ENCODE assay signal across 2 cellular contexts in the genomic region with DNA sequence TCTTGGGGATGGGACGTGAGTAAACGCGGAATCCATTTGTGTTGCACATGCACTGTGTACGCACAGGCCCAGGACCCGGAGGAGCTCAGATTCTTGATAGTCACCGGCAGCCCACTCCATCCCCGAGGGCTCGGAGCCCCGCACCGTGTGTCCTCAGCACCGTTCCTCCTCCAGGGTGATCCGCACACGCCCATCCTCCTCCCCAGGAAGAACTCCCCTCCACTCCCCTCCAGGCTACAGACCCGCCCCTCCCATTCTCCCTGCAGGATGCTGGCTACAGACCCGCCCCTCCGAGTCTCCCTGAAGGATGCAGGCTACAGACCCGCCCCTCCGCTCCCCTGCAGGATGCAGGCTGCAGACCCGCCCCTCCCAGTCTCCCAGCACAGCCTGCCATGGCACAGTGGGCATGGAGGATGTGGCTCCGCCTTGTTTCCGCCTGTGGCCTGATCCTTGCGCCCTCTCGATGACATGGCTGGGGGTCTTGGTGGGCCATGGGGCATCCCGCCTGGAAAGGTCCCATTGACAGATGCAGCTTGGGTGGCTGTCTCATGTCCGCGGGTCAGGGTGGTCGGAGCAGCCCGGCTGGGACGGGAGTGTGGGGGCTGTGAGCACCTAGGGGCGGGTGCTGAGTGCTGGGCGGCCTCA.
TF ChIP-seq lines count a peak whose summit lies in the region.

No MANE protein-coding gene starts in this region.

TF ChIP-seq in HCT116, 20 proteins besides CTCF, POLR2A, EP300 and RAD21:
- TF ChIP-seq YY1 (IDR thresholded peaks at IDR 0.05; ENCODE audit: extremely low read depth, insufficient replicate concordance, low read depth, low read length) (no peak), ZFX (IDR thresholded peaks at IDR 0.05) (no peak), SP1 (IDR thresholded peaks at IDR 0.05; ENCODE audit: low read depth) (no peak), FOSL1 (IDR thresholded peaks at IDR 0.05; ENCODE audit: low read depth) (no peak), JUND (IDR thresholded peaks at IDR 0.05) (no peak), SIN3A (IDR thresholded peaks at IDR 0.05; ENCODE audit: low read depth) (no peak), EZH2phosphoT487 (IDR thresholded peaks at IDR 0.05; ENCODE audit: borderline replicate concordance) (no peak), TCF7L2 (IDR thresholded peaks at IDR 0.05; ENCODE audit: borderline replicate concordance, extremely low read depth, insufficient read depth, insufficient read length) (no peak), CBX3 (IDR thresholded peaks at IDR 0.05; ENCODE audit: low read depth) (no peak), EZH2 (IDR thresholded peaks at IDR 0.05) (no peak)
- TF ChIP-seq, protein P1, sequence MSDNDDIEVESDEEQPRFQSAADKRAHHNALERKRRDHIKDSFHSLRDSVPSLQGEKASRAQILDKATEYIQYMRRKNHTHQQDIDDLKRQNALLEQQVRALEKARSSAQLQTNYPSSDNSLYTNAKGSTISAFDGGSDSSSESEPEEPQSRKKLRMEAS (IDR thresholded peaks at IDR 0.05) = no peak
- TF ChIP-seq, protein P2, sequence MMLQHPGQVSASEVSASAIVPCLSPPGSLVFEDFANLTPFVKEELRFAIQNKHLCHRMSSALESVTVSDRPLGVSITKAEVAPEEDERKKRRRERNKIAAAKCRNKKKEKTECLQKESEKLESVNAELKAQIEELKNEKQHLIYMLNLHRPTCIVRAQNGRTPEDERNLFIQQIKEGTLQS (IDR thresholded peaks at IDR 0.05) = no peak
- TF ChIP-seq, protein P3, sequence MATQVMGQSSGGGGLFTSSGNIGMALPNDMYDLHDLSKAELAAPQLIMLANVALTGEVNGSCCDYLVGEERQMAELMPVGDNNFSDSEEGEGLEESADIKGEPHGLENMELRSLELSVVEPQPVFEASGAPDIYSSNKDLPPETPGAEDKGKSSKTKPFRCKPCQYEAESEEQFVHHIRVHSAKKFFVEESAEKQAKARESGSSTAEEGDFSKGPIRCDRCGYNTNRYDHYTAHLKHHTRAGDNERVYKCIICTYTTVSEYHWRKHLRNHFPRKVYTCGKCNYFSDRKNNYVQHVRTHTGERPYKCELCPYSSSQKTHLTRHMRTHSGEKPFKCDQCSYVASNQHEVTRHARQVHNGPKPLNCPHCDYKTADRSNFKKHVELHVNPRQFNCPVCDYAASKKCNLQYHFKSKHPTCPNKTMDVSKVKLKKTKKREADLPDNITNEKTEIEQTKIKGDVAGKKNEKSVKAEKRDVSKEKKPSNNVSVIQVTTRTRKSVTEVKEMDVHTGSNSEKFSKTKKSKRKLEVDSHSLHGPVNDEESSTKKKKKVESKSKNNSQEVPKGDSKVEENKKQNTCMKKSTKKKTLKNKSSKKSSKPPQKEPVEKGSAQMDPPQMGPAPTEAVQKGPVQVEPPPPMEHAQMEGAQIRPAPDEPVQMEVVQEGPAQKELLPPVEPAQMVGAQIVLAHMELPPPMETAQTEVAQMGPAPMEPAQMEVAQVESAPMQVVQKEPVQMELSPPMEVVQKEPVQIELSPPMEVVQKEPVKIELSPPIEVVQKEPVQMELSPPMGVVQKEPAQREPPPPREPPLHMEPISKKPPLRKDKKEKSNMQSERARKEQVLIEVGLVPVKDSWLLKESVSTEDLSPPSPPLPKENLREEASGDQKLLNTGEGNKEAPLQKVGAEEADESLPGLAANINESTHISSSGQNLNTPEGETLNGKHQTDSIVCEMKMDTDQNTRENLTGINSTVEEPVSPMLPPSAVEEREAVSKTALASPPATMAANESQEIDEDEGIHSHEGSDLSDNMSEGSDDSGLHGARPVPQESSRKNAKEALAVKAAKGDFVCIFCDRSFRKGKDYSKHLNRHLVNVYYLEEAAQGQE (IDR thresholded peaks at IDR 0.05; ENCODE audit: low read depth) = no peak

TF ChIP-seq in SK-N-SH treated with all-trans-retinoic acid at 6 μM for 48 hours, 23 proteins besides CTCF, POLR2A, EP300 and RAD21:
- TF ChIP-seq BACH2 (CRISPR knock-in tag; IDR thresholded peaks at IDR 0.05; ENCODE audit: borderline replicate concordance) = no peak
- TF ChIP-seq PPARA (CRISPR knock-in tag; IDR thresholded peaks at IDR 0.05; ENCODE audit: borderline replicate concordance) = no peak
- no peak for TF ChIP-seq ARNTL (CRISPR knock-in tag; IDR thresholded peaks at IDR 0.05; ENCODE audit: borderline replicate concordance, low read depth)
- TF ChIP-seq GLIS3 (CRISPR knock-in tag; IDR thresholded peaks at IDR 0.05) = no peak
- no peak for TF ChIP-seq CSDC2 (CRISPR knock-in tag; IDR thresholded peaks at IDR 0.05)
- TF ChIP-seq, protein P4, sequence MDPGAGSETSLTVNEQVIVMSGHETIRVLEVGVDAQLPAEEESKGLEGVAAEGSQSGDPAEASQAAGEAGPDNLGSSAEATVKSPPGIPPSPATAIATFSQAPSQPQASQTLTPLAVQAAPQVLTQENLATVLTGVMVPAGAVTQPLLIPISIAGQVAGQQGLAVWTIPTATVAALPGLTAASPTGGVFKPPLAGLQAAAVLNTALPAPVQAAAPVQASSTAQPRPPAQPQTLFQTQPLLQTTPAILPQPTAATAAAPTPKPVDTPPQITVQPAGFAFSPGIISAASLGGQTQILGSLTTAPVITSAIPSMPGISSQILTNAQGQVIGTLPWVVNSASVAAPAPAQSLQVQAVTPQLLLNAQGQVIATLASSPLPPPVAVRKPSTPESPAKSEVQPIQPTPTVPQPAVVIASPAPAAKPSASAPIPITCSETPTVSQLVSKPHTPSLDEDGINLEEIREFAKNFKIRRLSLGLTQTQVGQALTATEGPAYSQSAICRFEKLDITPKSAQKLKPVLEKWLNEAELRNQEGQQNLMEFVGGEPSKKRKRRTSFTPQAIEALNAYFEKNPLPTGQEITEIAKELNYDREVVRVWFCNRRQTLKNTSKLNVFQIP (CRISPR knock-in tag; IDR thresholded peaks at IDR 0.05; ENCODE audit: borderline replicate concordance, low read depth) = no peak
- TF ChIP-seq ZFP3 (CRISPR knock-in tag; IDR thresholded peaks at IDR 0.05) = no peak
- TF ChIP-seq OSR1 (CRISPR knock-in tag; IDR thresholded peaks at IDR 0.05) = no peak
- TF ChIP-seq ZC3H10 (CRISPR knock-in tag; IDR thresholded peaks at IDR 0.05) = no peak
- TF ChIP-seq, protein P5, sequence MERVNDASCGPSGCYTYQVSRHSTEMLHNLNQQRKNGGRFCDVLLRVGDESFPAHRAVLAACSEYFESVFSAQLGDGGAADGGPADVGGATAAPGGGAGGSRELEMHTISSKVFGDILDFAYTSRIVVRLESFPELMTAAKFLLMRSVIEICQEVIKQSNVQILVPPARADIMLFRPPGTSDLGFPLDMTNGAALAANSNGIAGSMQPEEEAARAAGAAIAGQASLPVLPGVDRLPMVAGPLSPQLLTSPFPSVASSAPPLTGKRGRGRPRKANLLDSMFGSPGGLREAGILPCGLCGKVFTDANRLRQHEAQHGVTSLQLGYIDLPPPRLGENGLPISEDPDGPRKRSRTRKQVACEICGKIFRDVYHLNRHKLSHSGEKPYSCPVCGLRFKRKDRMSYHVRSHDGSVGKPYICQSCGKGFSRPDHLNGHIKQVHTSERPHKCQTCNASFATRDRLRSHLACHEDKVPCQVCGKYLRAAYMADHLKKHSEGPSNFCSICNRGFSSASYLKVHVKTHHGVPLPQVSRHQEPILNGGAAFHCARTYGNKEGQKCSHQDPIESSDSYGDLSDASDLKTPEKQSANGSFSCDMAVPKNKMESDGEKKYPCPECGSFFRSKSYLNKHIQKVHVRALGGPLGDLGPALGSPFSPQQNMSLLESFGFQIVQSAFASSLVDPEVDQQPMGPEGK (CRISPR knock-in tag; IDR thresholded peaks at IDR 0.05; ENCODE audit: borderline replicate concordance) = no peak
- no peak for TF ChIP-seq TOX (CRISPR knock-in tag; IDR thresholded peaks at IDR 0.05; ENCODE audit: borderline replicate concordance)
- TF ChIP-seq ZNF8 (CRISPR knock-in tag; IDR thresholded peaks at IDR 0.05) = no peak
- TF ChIP-seq ISL1 (CRISPR knock-in tag; IDR thresholded peaks at IDR 0.05) = no peak
- TF ChIP-seq, protein P6, sequence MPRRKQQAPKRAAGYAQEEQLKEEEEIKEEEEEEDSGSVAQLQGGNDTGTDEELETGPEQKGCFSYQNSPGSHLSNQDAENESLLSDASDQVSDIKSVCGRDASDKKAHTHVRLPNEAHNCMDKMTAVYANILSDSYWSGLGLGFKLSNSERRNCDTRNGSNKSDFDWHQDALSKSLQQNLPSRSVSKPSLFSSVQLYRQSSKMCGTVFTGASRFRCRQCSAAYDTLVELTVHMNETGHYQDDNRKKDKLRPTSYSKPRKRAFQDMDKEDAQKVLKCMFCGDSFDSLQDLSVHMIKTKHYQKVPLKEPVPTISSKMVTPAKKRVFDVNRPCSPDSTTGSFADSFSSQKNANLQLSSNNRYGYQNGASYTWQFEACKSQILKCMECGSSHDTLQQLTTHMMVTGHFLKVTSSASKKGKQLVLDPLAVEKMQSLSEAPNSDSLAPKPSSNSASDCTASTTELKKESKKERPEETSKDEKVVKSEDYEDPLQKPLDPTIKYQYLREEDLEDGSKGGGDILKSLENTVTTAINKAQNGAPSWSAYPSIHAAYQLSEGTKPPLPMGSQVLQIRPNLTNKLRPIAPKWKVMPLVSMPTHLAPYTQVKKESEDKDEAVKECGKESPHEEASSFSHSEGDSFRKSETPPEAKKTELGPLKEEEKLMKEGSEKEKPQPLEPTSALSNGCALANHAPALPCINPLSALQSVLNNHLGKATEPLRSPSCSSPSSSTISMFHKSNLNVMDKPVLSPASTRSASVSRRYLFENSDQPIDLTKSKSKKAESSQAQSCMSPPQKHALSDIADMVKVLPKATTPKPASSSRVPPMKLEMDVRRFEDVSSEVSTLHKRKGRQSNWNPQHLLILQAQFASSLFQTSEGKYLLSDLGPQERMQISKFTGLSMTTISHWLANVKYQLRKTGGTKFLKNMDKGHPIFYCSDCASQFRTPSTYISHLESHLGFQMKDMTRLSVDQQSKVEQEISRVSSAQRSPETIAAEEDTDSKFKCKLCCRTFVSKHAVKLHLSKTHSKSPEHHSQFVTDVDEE (CRISPR knock-in tag; IDR thresholded peaks at IDR 0.05) = no peak
- no peak for TF ChIP-seq ZNF565 (CRISPR knock-in tag; conservative IDR thresholded peaks at IDR 0.05; ENCODE audit: low read depth)
- TF ChIP-seq RARB (CRISPR knock-in tag; IDR thresholded peaks at IDR 0.05) = no peak
- no peak for TF ChIP-seq SNAI2 (CRISPR knock-in tag; IDR thresholded peaks at IDR 0.05)
- TF ChIP-seq, protein P7, sequence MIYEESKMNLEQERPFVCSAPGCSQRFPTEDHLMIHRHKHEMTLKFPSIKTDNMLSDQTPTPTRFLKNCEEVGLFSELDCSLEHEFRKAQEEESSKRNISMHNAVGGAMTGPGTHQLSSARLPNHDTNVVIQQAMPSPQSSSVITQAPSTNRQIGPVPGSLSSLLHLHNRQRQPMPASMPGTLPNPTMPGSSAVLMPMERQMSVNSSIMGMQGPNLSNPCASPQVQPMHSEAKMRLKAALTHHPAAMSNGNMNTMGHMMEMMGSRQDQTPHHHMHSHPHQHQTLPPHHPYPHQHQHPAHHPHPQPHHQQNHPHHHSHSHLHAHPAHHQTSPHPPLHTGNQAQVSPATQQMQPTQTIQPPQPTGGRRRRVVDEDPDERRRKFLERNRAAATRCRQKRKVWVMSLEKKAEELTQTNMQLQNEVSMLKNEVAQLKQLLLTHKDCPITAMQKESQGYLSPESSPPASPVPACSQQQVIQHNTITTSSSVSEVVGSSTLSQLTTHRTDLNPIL (CRISPR knock-in tag; IDR thresholded peaks at IDR 0.05; ENCODE audit: low read depth) = no peak
- TF ChIP-seq, protein P8, sequence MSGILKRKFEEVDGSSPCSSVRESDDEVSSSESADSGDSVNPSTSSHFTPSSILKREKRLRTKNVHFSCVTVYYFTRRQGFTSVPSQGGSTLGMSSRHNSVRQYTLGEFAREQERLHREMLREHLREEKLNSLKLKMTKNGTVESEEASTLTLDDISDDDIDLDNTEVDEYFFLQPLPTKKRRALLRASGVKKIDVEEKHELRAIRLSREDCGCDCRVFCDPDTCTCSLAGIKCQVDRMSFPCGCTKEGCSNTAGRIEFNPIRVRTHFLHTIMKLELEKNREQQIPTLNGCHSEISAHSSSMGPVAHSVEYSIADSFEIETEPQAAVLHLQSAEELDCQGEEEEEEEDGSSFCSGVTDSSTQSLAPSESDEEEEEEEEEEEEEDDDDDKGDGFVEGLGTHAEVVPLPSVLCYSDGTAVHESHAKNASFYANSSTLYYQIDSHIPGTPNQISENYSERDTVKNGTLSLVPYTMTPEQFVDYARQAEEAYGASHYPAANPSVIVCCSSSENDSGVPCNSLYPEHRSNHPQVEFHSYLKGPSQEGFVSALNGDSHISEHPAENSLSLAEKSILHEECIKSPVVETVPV (CRISPR knock-in tag; IDR thresholded peaks at IDR 0.05) = no peak
- TF ChIP-seq ZFP30 (CRISPR knock-in tag; IDR thresholded peaks at IDR 0.05) = no peak
